ENCODE assay signal across 21 cellular contexts in the genomic region with DNA sequence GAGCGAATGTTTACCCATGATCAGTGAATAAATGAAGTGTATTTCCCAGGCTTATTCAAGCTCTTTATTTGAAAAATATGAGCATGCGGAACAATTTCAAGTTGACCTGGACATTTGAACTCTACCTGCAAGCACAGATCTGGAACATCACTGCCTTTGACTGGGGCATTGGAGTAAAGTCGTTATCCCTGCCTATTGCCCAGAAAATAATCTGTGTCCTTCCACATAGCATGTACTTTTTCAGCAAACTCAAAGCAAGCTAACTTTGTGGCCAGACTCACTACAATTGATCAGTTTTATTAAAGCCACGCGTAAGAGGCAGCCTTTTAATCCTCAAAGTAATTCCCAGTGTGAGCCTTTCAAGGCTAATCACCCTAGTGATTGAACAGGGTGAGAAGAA.
DNase-seq lines count a peak whose midpoint lies in the region; ATAC-seq, FAIRE-seq and TF ChIP-seq lines count a peak whose summit lies in the region.
"Had no signal": no experiment of that assay in that cellular context is flagged by ENCODE, and none has a peak within 500 bp of the region (broad histone marks: within the 10 kb centered on the region; RNA-seq: fewer than 3 reads in every experiment).

No MANE protein-coding gene starts in this region.

- H3K4me3 Mint-ChIP-seq in neural progenitor cell, result no peak overlapping the region
- H3K4me3 Mint-ChIP-seq: B cell; CD14-positive monocyte; CD4-positive, alpha-beta memory T cell; CD4-positive, alpha-beta T cell; CD4-positive, CD25-positive, alpha-beta regulatory T cell; CD8-positive, alpha-beta memory T cell; CD8-positive, alpha-beta T cell had no signal

- H3K27ac Mint-ChIP-seq in neural progenitor cell, result no peak overlapping the region
- H3K27ac Mint-ChIP-seq: B cell; CD14-positive monocyte; CD4-positive, alpha-beta memory T cell; CD4-positive, alpha-beta T cell; CD4-positive, CD25-positive, alpha-beta regulatory T cell; CD8-positive, alpha-beta memory T cell; CD8-positive, alpha-beta T cell had no signal

- intact Hi-C loops in spleen (cut with DNase I; ENCODE audit: low total_unique reads), result no loop called here

- peaks cover 6% of the 10 kb centered on the region for H3K27me3 Mint-ChIP-seq in neural progenitor cell (ENCODE audit: insufficient read depth, low read depth)

- H3K9me3 Mint-ChIP-seq in neural progenitor cell, result no peaks in the 10 kb centered on the region
- H3K9me3 Mint-ChIP-seq: CD4-positive, alpha-beta T cell; CD8-positive, alpha-beta T cell had no signal

- H3F3A ChIP-seq in neural progenitor cell (ENCODE audit: low read depth), result no peaks in the 10 kb centered on the region

- H3K4me1 ChIP-seq in A549, result no peaks in the 10 kb centered on the region
- peaks cover 4% of the 10 kb centered on the region for H3K4me1 ChIP-seq in neural progenitor cell
- peaks cover 0 to 3% (median 0%) of the 10 kb centered on the region in 6 donors for H3K4me1 ChIP-seq in spleen
- H3K4me1 ChIP-seq: BE2C; BLaER1; BLaER1 treated with 17β-estradiol and CSF1 and Interleukin-3, amounts not matched to agents 10 nM and 100 nM; Caco-2 had no signal

- no peak overlapping the region for H3K4me3 ChIP-seq in A549
- H3K4me3 ChIP-seq in neural progenitor cell, result no peak overlapping the region
- no peak overlapping the region for H3K4me3 ChIP-seq in spleen
- H3K4me3 ChIP-seq: BLaER1; BLaER1 treated with 17β-estradiol and CSF1 and Interleukin-3, amounts not matched to agents 10 nM and 100 nM had no signal

- H3K27ac ChIP-seq in A549 (no peak overlapping the region), neural progenitor cell (no peak overlapping the region), spleen (no peak overlapping the region)
- H3K27ac ChIP-seq: 22Rv1; BLaER1; BLaER1 treated with 17β-estradiol and CSF1 and Interleukin-3, amounts not matched to agents 10 nM and 100 nM; C4-2B had no signal

- no peak for ATAC-seq in A549
- ATAC-seq: CD8-positive, alpha-beta T cell had no signal

- no peaks in the 10 kb centered on the region for H3K79me2 ChIP-seq in neural progenitor cell (ENCODE audit: low read depth)

- no peak overlapping the region for H3K9ac ChIP-seq in neural progenitor cell
- H3K9ac ChIP-seq: BLaER1; BLaER1 treated with 17β-estradiol and CSF1 and Interleukin-3, amounts not matched to agents 10 nM and 100 nM had no signal

- no peak for TF ChIP-seq RAD21 in A549 (conservative IDR thresholded peaks at IDR 0.05 in 1 of 2, IDR thresholded peaks at IDR 0.05 in 1 of 2)

- H3K9me3 ChIP-seq in A549 (no peaks in the 10 kb centered on the region), neural progenitor cell (ENCODE audit: low read depth) (no peaks in the 10 kb centered on the region), spleen (no peaks in the 10 kb centered on the region)
- H3K9me3 ChIP-seq: BE2C; BLaER1; BLaER1 treated with 17β-estradiol and CSF1 and Interleukin-3, amounts not matched to agents 10 nM and 100 nM; Caco-2 had no signal

- H3K4me2 ChIP-seq in A549 (no peak overlapping the region), neural progenitor cell (no peak overlapping the region)
- H3K4me2 ChIP-seq: BLaER1 had no signal

- H3K36me3 ChIP-seq in neural progenitor cell, result no peaks in the 10 kb centered on the region
- H3K36me3 ChIP-seq in spleen, result no peaks in the 10 kb centered on the region
- H3K36me3 ChIP-seq: BE2C; BLaER1; BLaER1 treated with 17β-estradiol and CSF1 and Interleukin-3, amounts not matched to agents 10 nM and 100 nM had no signal

- TF ChIP-seq POLR2A in A549 (IDR thresholded peaks at IDR 0.05; ENCODE audit: low read length), result no peak
- no peak for TF ChIP-seq POLR2A in spleen (IDR thresholded peaks at IDR 0.05)

- FAIRE-seq in A549 (lab: Jason Lieb, UNC), result no peak
- FAIRE-seq: D721Med had no signal

- H4K20me1 ChIP-seq in neural progenitor cell (ENCODE audit: low read depth), result no peaks in the 10 kb centered on the region
- H4K20me1 ChIP-seq: BLaER1; BLaER1 treated with 17β-estradiol and CSF1 and Interleukin-3, amounts not matched to agents 10 nM and 100 nM had no signal

- TF ChIP-seq EP300 in A549 (IDR thresholded peaks at IDR 0.05), result no peak

- H2AFZ ChIP-seq in neural progenitor cell (replicated peaks), result no peak overlapping the region

- POLR2A ChIA-PET in A549 (lab: Yijun Ruan, JAX), result interaction anchor here (0.9 kb wide), 1 partner anchor 294 kb away, joined by 3 read pairs; no protein-coding TSS in a partner anchor

- H3K36me3 Mint-ChIP-seq in neural progenitor cell, result no peaks in the 10 kb centered on the region
- H3K36me3 Mint-ChIP-seq: CD14-positive monocyte; CD4-positive, alpha-beta memory T cell; CD4-positive, CD25-positive, alpha-beta regulatory T cell; CD8-positive, alpha-beta memory T cell; CD8-positive, alpha-beta T cell had no signal

- no peaks in the 10 kb centered on the region for H3K27me3 ChIP-seq in neural progenitor cell
- H3K27me3 ChIP-seq in spleen (replicated peaks in 1 of 7), result peaks cover 0 to 22% (median 0%) of the 10 kb centered on the region in 7 donors
- H3K27me3 ChIP-seq: BLaER1; BLaER1 treated with 17β-estradiol and CSF1 and Interleukin-3, amounts not matched to agents 10 nM and 100 nM had no signal

- DNase-seq in A549 (ENCODE audit: low read depth in 1 of 2, low spot score in 1 of 2) (no peak), neural progenitor cell (ENCODE audit: low spot score) (peak; percentile 14), spleen (no peak)
- DNase-seq in stimulated activated CD4-positive, alpha-beta T cell treated with anti-CD3 and anti-CD28 coated beads, Interleukin-4, amount 100 ng/mL, for 4 hours, result no peak
- DNase-seq: 8988T, DMS153, DMS79 had no signal

- WGBS in A549 (ENCODE audit: missing lambda C conversion rate), result 43% methylated on average over 5 of the region's 5 CpGs
- WGBS in spleen, 5 donors, result 84 to 90% (median 85%) methylated on average over 5 of the region's 5 CpGs

- peaks cover 15% of the 10 kb centered on the region for H3K4me1 Mint-ChIP-seq in neural progenitor cell
- H3K4me1 Mint-ChIP-seq: B cell; CD4-positive, alpha-beta memory T cell; CD4-positive, CD25-positive, alpha-beta regulatory T cell; CD8-positive, alpha-beta memory T cell had no signal

- CTCF ChIA-PET in A549 (lab: Yijun Ruan, JAX), result interaction anchor here (0.7 to 6.0 kb wide), 34 partner anchors 10 to 1152 kb away, joined by 3 to 72 read pairs (median 4); no protein-coding TSS in a partner anchor

- no peak for TF ChIP-seq CTCF in A549 (IDR thresholded peaks at IDR 0.05)
- no peak for TF ChIP-seq CTCF in neural progenitor cell (IDR thresholded peaks at IDR 0.05)
- TF ChIP-seq CTCF in spleen (IDR thresholded peaks at IDR 0.05 in 8 of 11, conservative IDR thresholded peaks at IDR 0.05 in 3 of 11), result no peak

TF ChIP-seq in A549, 52 proteins besides CTCF, POLR2A, EP300 and RAD21:
- TF ChIP-seq, protein P1, sequence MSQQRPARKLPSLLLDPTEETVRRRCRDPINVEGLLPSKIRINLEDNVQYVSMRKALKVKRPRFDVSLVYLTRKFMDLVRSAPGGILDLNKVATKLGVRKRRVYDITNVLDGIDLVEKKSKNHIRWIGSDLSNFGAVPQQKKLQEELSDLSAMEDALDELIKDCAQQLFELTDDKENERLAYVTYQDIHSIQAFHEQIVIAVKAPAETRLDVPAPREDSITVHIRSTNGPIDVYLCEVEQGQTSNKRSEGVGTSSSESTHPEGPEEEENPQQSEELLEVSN (IDR thresholded peaks at IDR 0.05; ENCODE audit: borderline replicate concordance, low read depth), result no peak
- TF ChIP-seq TFCP2L1 (CRISPR knock-in tag; IDR thresholded peaks at IDR 0.05), result no peak
- peak; percentile 96; the same call in 1 of the 2 replicates for TF ChIP-seq RNF2 (IDR thresholded peaks at IDR 0.05; ENCODE audit: borderline replicate concordance, low read depth)
- TF ChIP-seq, protein P2, sequence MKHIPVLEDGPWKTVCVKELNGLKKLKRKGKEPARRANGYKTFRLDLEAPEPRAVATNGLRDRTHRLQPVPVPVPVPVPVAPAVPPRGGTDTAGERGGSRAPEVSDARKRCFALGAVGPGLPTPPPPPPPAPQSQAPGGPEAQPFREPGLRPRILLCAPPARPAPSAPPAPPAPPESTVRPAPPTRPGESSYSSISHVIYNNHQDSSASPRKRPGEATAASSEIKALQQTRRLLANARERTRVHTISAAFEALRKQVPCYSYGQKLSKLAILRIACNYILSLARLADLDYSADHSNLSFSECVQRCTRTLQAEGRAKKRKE (CRISPR knock-in tag; IDR thresholded peaks at IDR 0.05; ENCODE audit: low read depth), result no peak
- TF ChIP-seq CBX8 (IDR thresholded peaks at IDR 0.05), result peak; percentile 98
- TF ChIP-seq BHLHE40 (IDR thresholded peaks at IDR 0.05; ENCODE audit: low read depth, low read length), result no peak
